1 cellular context compared by ENCODE assay signal in genomic region chr5:88880196-88880595, GRCh38.
TF ChIP-seq lines count a peak whose summit lies in the region.

No MANE protein-coding gene starts in this region.

TF ChIP-seq in K562, 482 proteins besides CTCF, POLR2A, EP300 and RAD21:
- TF ChIP-seq NFATC3 (IDR thresholded peaks at IDR 0.05) (no peak), ZBTB40 (IDR thresholded peaks at IDR 0.05) (peak; percentile 43; the same call in 1 of the 2 replicates), ZBTB40 (CRISPR knock-in tag; IDR thresholded peaks at IDR 0.05) (no peak), KLF1 (tag; IDR thresholded peaks at IDR 0.05) (no peak), ZNF449 (CRISPR knock-in tag; IDR thresholded peaks at IDR 0.05) (no peak), CCNT2 (IDR thresholded peaks at IDR 0.05; ENCODE audit: borderline replicate concordance, extremely low read depth, insufficient read length, low read depth, low read length) (no peak)
